Comparison of ENCODE assay signal across 13 cellular contexts in the genomic region with DNA sequence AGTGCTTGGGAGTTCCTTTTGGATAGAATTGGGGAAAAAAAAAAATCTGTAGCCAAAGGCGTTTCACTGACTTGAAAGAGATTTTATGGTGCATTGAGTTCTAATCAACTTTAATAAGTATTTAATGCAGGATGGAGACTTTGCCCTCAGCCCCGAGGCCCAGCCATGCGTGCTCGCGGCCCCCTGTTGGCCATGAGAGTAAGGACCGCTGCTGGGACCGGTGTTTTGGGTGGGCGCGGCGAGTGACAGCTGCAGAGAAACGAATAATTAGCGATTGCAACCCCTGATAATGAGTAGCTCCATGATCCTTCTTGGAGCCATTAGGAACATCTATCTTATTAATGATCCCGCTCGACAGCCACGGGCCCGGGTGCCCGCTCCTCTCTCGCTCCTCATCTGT.
A peak's percentile ranks its signal among the peaks of the same experiment; 100 is the strongest.
DNase-seq lines count a peak whose midpoint lies in the region; ATAC-seq and TF ChIP-seq lines count a peak whose summit lies in the region.
"Had no signal": no experiment of that assay in that cellular context is flagged by ENCODE, and none has a peak within 500 bp of the region (broad histone marks: within the 10 kb centered on the region; RNA-seq: fewer than 3 reads in every experiment).

No MANE protein-coding gene starts in this region.

- intact Hi-C loops in A673 (cut with micrococcal nuclease; ENCODE audit: unreplicated experiment), result no loop called here

- 74% methylated on average over 18 of the region's 18 CpGs for WGBS in hepatocyte (ENCODE audit: low lambda C conversion rate, missing lambda C conversion rate)

- peak; percentile 48 for TF ChIP-seq CTCF in A673 (conservative IDR thresholded peaks at IDR 0.05; ENCODE audit: low read depth, low read length)
- peak; percentile 25; the same call in 2 of the 3 replicates for TF ChIP-seq CTCF in GM12872 (IDR thresholded peaks at IDR 0.05; ENCODE audit: insufficient read depth, low read depth, low read length)
- TF ChIP-seq CTCF in WERI-Rb-1 (IDR thresholded peaks at IDR 0.05; ENCODE audit: low read depth, low read length), result peak; percentile 62
- TF ChIP-seq CTCF in hepatocyte (IDR thresholded peaks at IDR 0.05; ENCODE audit: poor library complexity), result peak; percentile 22

- H4K20me1 ChIP-seq in hepatocyte (ENCODE audit: insufficient read depth, poor library complexity, severe bottlenecking), result no peaks in the 10 kb centered on the region
- H4K20me1 ChIP-seq: BLaER1 had no signal

- H3K79me2 ChIP-seq in hepatocyte, result no peaks in the 10 kb centered on the region

- no peak overlapping the region for H3K27ac ChIP-seq in A673 (ENCODE audit: low read depth, low read length, poor library complexity, severe bottlenecking)
- H3K27ac ChIP-seq in WERI-Rb-1, result no peak overlapping the region
- no peak overlapping the region for H3K27ac ChIP-seq in hepatocyte
- H3K27ac ChIP-seq: BLaER1, prostate gland had no signal

- H3K4me3 ChIP-seq in A673 (ENCODE audit: low read depth, low read length, poor library complexity, severe bottlenecking) (no peak overlapping the region), WERI-Rb-1 (ENCODE audit: low read depth, low read length) (no peak overlapping the region), hepatocyte (no peak overlapping the region)
- H3K4me3 ChIP-seq: BLaER1, prostate gland had no signal

- DNase-seq in A673 (ENCODE audit: low spot score) (no peak), WERI-Rb-1 (no peak), hepatocyte (ENCODE audit: low spot score) (no peak), T1000 (lab: John Stamatoyannopoulos, UW) (no peak), KG1 (lab: John Stamatoyannopoulos, UW) (no peak)
- no peak for DNase-seq in activated CD4-positive, CD25-positive, alpha-beta regulatory T cell (lab: John Stamatoyannopoulos, UW)
- DNase-seq: effector CD4-positive, alpha-beta T cell; Right ventricle myocardium superior; stimulated activated naive CD8-positive, alpha-beta T cell treated with anti-CD3 and anti-CD28 coated beads, Interleukin-15, amount 100 ng/mL, for 72 hours had no signal

- no peak for ATAC-seq in activated CD4-positive, CD25-positive, alpha-beta regulatory T cell treated with anti-CD3 and anti-CD28 coated beads, Interleukin-2, amount 50 U/mL, for 24 hours
- ATAC-seq: stimulated activated naive CD8-positive, alpha-beta T cell treated with anti-CD3 and anti-CD28 coated beads, Interleukin-15, amount 100 ng/mL, for 72 hours had no signal

- no peaks in the 10 kb centered on the region for H3K9me2 ChIP-seq in hepatocyte (replicated peaks; ENCODE audit: insufficient read depth)

- H3K9me3 ChIP-seq in A673 (ENCODE audit: low read depth, low read length, poor library complexity, severe bottlenecking), result no peaks in the 10 kb centered on the region
- peaks cover 4% of the 10 kb centered on the region for H3K9me3 ChIP-seq in WERI-Rb-1 (ENCODE audit: severe bottlenecking)
- H3K9me3 ChIP-seq in hepatocyte (ENCODE audit: low read depth), result no peaks in the 10 kb centered on the region
- H3K9me3 ChIP-seq: prostate gland had no signal

- no peaks in the 10 kb centered on the region for H3K27me3 ChIP-seq in A673 (replicated peaks; ENCODE audit: insufficient read depth, low read depth, low read length, poor library complexity)
- H3K27me3 ChIP-seq in WERI-Rb-1 (ENCODE audit: insufficient read depth, low read depth, severe bottlenecking), result no peaks in the 10 kb centered on the region
- no peaks in the 10 kb centered on the region for H3K27me3 ChIP-seq in hepatocyte
- H3K27me3 ChIP-seq: BLaER1 had no signal

- no peak overlapping the region for H3K4me2 ChIP-seq in hepatocyte
- H3K4me2 ChIP-seq: BLaER1 had no signal

- CTCF ChIA-PET in A673 (lab: Charles Lee), result no interaction called here

- no peaks in the 10 kb centered on the region for H3K36me3 ChIP-seq in A673 (ENCODE audit: insufficient read depth, low read length, poor library complexity, severe bottlenecking)
- no peaks in the 10 kb centered on the region for H3K36me3 ChIP-seq in WERI-Rb-1
- no peaks in the 10 kb centered on the region for H3K36me3 ChIP-seq in hepatocyte (replicated peaks; ENCODE audit: insufficient read depth, low read depth)
- H3K36me3 ChIP-seq: BLaER1, prostate gland had no signal

- no peak overlapping the region for H2AFZ ChIP-seq in hepatocyte

- H3K4me1 ChIP-seq in A673 (ENCODE audit: insufficient read depth, low read length, poor library complexity, severe bottlenecking), result peaks cover 8% of the 10 kb centered on the region
- peaks cover 16% of the 10 kb centered on the region for H3K4me1 ChIP-seq in hepatocyte (ENCODE audit: insufficient read depth)
- H3K4me1 ChIP-seq: BLaER1, prostate gland had no signal

- no TSS peak for BruUV-seq in A673 (replicated peaks; lab: Mats Ljungman, UMichigan)

- POLR2A ChIA-PET in A673 (lab: Charles Lee; ENCODE audit: low non-redundant PET), result no interaction called here
